ENCODE assay signal across 17 cellular contexts in the genomic region with DNA sequence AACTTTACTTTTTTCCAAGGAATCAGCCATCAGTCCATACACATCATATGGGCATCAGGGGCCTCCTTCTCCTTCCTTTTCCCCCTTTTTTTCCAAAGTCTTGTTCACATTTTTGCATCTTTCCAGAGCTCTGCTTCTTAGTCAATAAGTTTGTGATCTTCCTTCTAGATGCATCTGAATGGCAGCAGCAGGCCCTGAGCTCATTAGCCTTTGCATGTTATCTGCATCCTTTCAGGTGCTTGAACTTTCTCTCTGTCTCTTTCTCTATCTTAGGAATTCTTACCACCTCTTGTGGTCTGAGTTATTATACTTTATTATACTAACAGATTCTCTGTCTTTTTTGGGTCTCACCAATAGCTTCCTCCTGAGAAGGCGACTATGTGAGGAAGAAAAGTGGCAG.
DNase-seq lines count a peak whose midpoint lies in the region; ATAC-seq and TF ChIP-seq lines count a peak whose summit lies in the region.
"Had no signal": no experiment of that assay in that cellular context is flagged by ENCODE, and none has a peak within 500 bp of the region (broad histone marks: within the 10 kb centered on the region; RNA-seq: fewer than 3 reads in every experiment).

No MANE protein-coding gene starts in this region.

- H3K9ac ChIP-seq in H9 (ENCODE audit: extremely low read depth, insufficient read length, low read length) (no peak overlapping the region), OCI-LY3 (ENCODE audit: low read length) (no peak overlapping the region)
- H3K9ac ChIP-seq: BLaER1 treated with 17β-estradiol and CSF1 and Interleukin-3, amounts not matched to agents 10 nM and 100 nM had no signal

- H3K56ac ChIP-seq in H9 (ENCODE audit: insufficient read length, low read depth, low read length): no peak overlapping the region

- WGBS in H9 (ENCODE audit: extremely low coverage, insufficient read length, low lambda C conversion rate): no CpG with 5 or more reads among the region's 1 CpG

- peaks cover 27 to 30% of the 10 kb centered on the region in 2 experiments for H3K4me1 Mint-ChIP-seq in H9
- H3K4me1 Mint-ChIP-seq: CD14-positive monocyte; CD8-positive, alpha-beta memory T cell had no signal

- H3K4me1 ChIP-seq in H9 (ENCODE audit: insufficient read depth, low read length) (peaks cover 12% of the 10 kb centered on the region; the same call in 1 of the 2 replicates), OCI-LY3 (ENCODE audit: low read length) (no peaks in the 10 kb centered on the region), mucosa of descending colon (ENCODE audit: low read depth) (no peaks in the 10 kb centered on the region)
- H3K4me1 ChIP-seq: A549; BE2C; BLaER1 treated with 17β-estradiol and CSF1 and Interleukin-3, amounts not matched to agents 10 nM and 100 nM had no signal

- no peak overlapping the region for H2BK5ac ChIP-seq in H9 (ENCODE audit: insufficient read length, low read length)

- no peak overlapping the region for H2AK5ac ChIP-seq in H9 (ENCODE audit: insufficient read length, low read length)

- H4K5ac ChIP-seq in H9 (ENCODE audit: insufficient read length, low read depth, low read length): no peak overlapping the region

- H3K23ac ChIP-seq in H9 (ENCODE audit: insufficient read length, low read depth, low read length): no peak overlapping the region

- H4K91ac ChIP-seq in H9 (ENCODE audit: insufficient read length, low read depth, low read length): no peak overlapping the region

- no peak overlapping the region for H3K14ac ChIP-seq in H9 (ENCODE audit: insufficient read depth, low read length)

- no peak overlapping the region for H3T11ph ChIP-seq in H9 (ENCODE audit: low read length)

- no peak overlapping the region for H4K8ac ChIP-seq in H9 (replicated peaks; ENCODE audit: insufficient read length, low read depth, low read length)

- H3K9me3 ChIP-seq in H9 (ENCODE audit: control insufficient read depth, low read depth, low read length) (no peaks in the 10 kb centered on the region), OCI-LY3 (ENCODE audit: insufficient read depth, low read length) (no peaks in the 10 kb centered on the region), mucosa of descending colon (no peaks in the 10 kb centered on the region)
- H3K9me3 ChIP-seq: A549; BE2C; BLaER1 treated with 17β-estradiol and CSF1 and Interleukin-3, amounts not matched to agents 10 nM and 100 nM had no signal

- H3K18ac ChIP-seq in H9 (ENCODE audit: insufficient read length, low read depth, low read length): no peak overlapping the region

- TF ChIP-seq CTCF in H9 (conservative IDR thresholded peaks at IDR 0.05) (no peak), OCI-LY3 (IDR thresholded peaks at IDR 0.05; ENCODE audit: low read depth, low read length) (no peak), mucosa of descending colon (IDR thresholded peaks at IDR 0.05) (no peak)

- H3K4ac ChIP-seq in H9 (ENCODE audit: low read depth, low read length): no peak overlapping the region

- peak overlapping the region in 2 of 3 experiments; percentile 2 to 42; a peak in 3 of 7 replicates for H3K27ac Mint-ChIP-seq in H9
- H3K27ac Mint-ChIP-seq: CD14-positive monocyte; CD4-positive, alpha-beta T cell; CD8-positive, alpha-beta memory T cell had no signal

- H2BK120ac ChIP-seq in H9 (ENCODE audit: low read depth, low read length, poor library complexity, severe bottlenecking): no peak overlapping the region

- H3K4me2 ChIP-seq in H9 (ENCODE audit: insufficient read depth, insufficient read length, low read length) (peak overlapping the region; percentile 16), OCI-LY3 (ENCODE audit: low read length) (no peak overlapping the region)
- H3K4me2 ChIP-seq: A549; BLaER1 treated with 17β-estradiol and CSF1 and Interleukin-3, amounts not matched to agents 10 nM and 100 nM had no signal

- no peak overlapping the region for H2BK15ac ChIP-seq in H9 (ENCODE audit: low read depth, low read length)

- ATAC-seq in GM18868 (IDR thresholded peaks at IDR 0.05; ENCODE audit: unreplicated experiment) (peak; percentile 14), GM18873 (IDR thresholded peaks at IDR 0.05; ENCODE audit: low FRiP score, unreplicated experiment) (no peak), mucosa of descending colon (no peak)

- no peaks in the 10 kb centered on the region; a peak in 1 of 5 replicates for H3K9me3 Mint-ChIP-seq in H9

- no peaks in the 10 kb centered on the region for H4K20me1 ChIP-seq in H9 (ENCODE audit: control insufficient read depth, insufficient read depth, insufficient read length)
- H4K20me1 ChIP-seq in OCI-LY3 (ENCODE audit: insufficient read depth, low read length): no peaks in the 10 kb centered on the region
- H4K20me1 ChIP-seq: BLaER1 treated with 17β-estradiol and CSF1 and Interleukin-3, amounts not matched to agents 10 nM and 100 nM had no signal

- DNase-seq in H9 (no peak), mucosa of descending colon (no peak)
- DNase-seq in activated CD4-positive, alpha-beta T cell treated with anti-CD3 and anti-CD28 coated beads, Interleukin-2, amount 50 U/mL, for 1 hour: no peak
- DNase-seq: 8988T; AML-193; BE2C; CD4-positive, alpha-beta T cell; CD8-positive, alpha-beta memory T cell; COR-L47; DMS79 treated with DMSO at 0.1 percent for 48 hours; GF-D8 had no signal

- H3K36me3 Mint-ChIP-seq in H9 (ENCODE audit: insufficient read depth in 1 of 3, low read depth in 3 of 3): no peaks in the 10 kb centered on the region; a peak in 1 of 7 replicates
- H3K36me3 Mint-ChIP-seq: CD14-positive monocyte; CD8-positive, alpha-beta memory T cell had no signal

- no peaks in the 10 kb centered on the region for H3K23me2 ChIP-seq in H9 (ENCODE audit: insufficient read length, low read depth, low read length, poor library complexity, severe bottlenecking)

- H3K27me3 ChIP-seq in H9 (ENCODE audit: insufficient read depth, low read length) (no peaks in the 10 kb centered on the region), OCI-LY3 (ENCODE audit: low read depth, low read length) (no peaks in the 10 kb centered on the region)
- H3K27me3 ChIP-seq: BE2C; BLaER1 treated with 17β-estradiol and CSF1 and Interleukin-3, amounts not matched to agents 10 nM and 100 nM had no signal

- H2AFZ ChIP-seq in H9 (ENCODE audit: low read length): no peak overlapping the region
- peak overlapping the region; percentile 59; the same call in 1 of the 2 replicates for H2AFZ ChIP-seq in OCI-LY3 (ENCODE audit: low read depth, low read length)

- no peaks in the 10 kb centered on the region for H3K27me3 Mint-ChIP-seq in H9 (ENCODE audit: low read depth)
- H3K27me3 Mint-ChIP-seq: CD4-positive, alpha-beta T cell; CD8-positive, alpha-beta memory T cell had no signal

- no peak overlapping the region for H2BK20ac ChIP-seq in H9 (ENCODE audit: low read depth, low read length, poor library complexity, severe bottlenecking)

- H3K36me3 ChIP-seq in OCI-LY3 (replicated peaks; ENCODE audit: low read depth, low read length) (no peaks in the 10 kb centered on the region), mucosa of descending colon (ENCODE audit: low read depth) (no peaks in the 10 kb centered on the region)
- H3K36me3 ChIP-seq: BE2C; BLaER1 treated with 17β-estradiol and CSF1 and Interleukin-3, amounts not matched to agents 10 nM and 100 nM had no signal

- intact Hi-C loops in mucosa of descending colon (cut with DNase I, micrococcal nuclease): no loop called here

- H3K79me1 ChIP-seq in H9 (ENCODE audit: insufficient read depth, low read depth, low read length, poor library complexity, severe bottlenecking): no peaks in the 10 kb centered on the region

- no peak overlapping the region for H3K27ac ChIP-seq in H9 (ENCODE audit: insufficient read length, low read depth, low read length)
- H3K27ac ChIP-seq in OCI-LY3 (ENCODE audit: low read length): no peak overlapping the region
- H3K27ac ChIP-seq: A549; BLaER1 treated with 17β-estradiol and CSF1 and Interleukin-3, amounts not matched to agents 10 nM and 100 nM had no signal

- peak overlapping the region in 1 of 2 experiments; percentile 33; a peak in 1 of 5 replicates for H3K4me3 Mint-ChIP-seq in H9
- H3K4me3 Mint-ChIP-seq: CD14-positive monocyte; CD4-positive, alpha-beta T cell; CD8-positive, alpha-beta memory T cell had no signal

- H3K4me3 ChIP-seq in OCI-LY3 (ENCODE audit: low read length) (no peak overlapping the region), mucosa of descending colon (no peak overlapping the region)
- H3K4me3 ChIP-seq: A549; BLaER1 treated with 17β-estradiol and CSF1 and Interleukin-3, amounts not matched to agents 10 nM and 100 nM had no signal

- no peak overlapping the region for H2BK12ac ChIP-seq in H9 (ENCODE audit: insufficient read length, low read depth, low read length)

- no peaks in the 10 kb centered on the region for H3K79me2 ChIP-seq in H9 (ENCODE audit: insufficient read depth, low read length)
- H3K79me2 ChIP-seq in OCI-LY3 (ENCODE audit: low read length): no peaks in the 10 kb centered on the region
